ENCODE assay signal across 37 cellular contexts in genomic region chr2:47562548-47562947, GRCh38. TPM values are rescaled to one million over a fixed set of nuclear protein-coding genes. Genes with fewer than 3 reads are reported as not detected.
"Had no signal": no experiment of that assay in that cellular context is flagged by ENCODE, and none has a peak within 500 bp of the region (broad histone marks: within the 10 kb centered on the region; RNA-seq: fewer than 3 reads in every experiment).

No MANE protein-coding gene starts in this region.

- ATAC-seq: activated CD8-positive, alpha-beta T cell treated with anti-CD3 and anti-CD28 coated beads for 36 hours; activated naive CD8-positive, alpha-beta T cell treated with anti-CD3 and anti-CD28 coated beads, Interleukin-2, amount 50 U/mL, for 24 hours; activated T-cell treated with anti-CD3 and anti-CD28 coated beads, Interleukin-2, amount 50 U/mL, for 4 hours; activated T-cell treated with anti-CD3 and anti-CD28 coated beads, Interleukin-2, amount 50 U/mL, for 72 hours; activated T-helper 17 cell treated with anti-CD3 and anti-CD28 coated beads, Interleukin-2, amount 50 U/mL, for 72 hours had no signal

- H3K27me3 ChIP-seq: ascending aorta, cardiac muscle cell had no signal

- H3K36me3 ChIP-seq: ascending aorta, cardiac muscle cell had no signal

- H3K36me3 Mint-ChIP-seq: activated CD4-positive, alpha-beta memory T cell treated with anti-CD3 and anti-CD28 coated beads for 36 hours; activated naive CD4-positive, alpha-beta T cell treated with anti-CD3 and anti-CD28 coated beads, Interleukin-2, amount 10 ng/mL, durations not matched to agents 7 days and 5 days; activated naive CD4-positive, alpha-beta T cell treated with anti-CD3 and anti-CD28 coated beads, Interleukin-2, amount 50 U/mL, for 24 hours; activated naive CD8-positive, alpha-beta T cell treated with anti-CD3 and anti-CD28 coated beads, Interleukin-2, amount 10 ng/mL, durations not matched to agents 7 days and 5 days had no signal

- H3K4me1 Mint-ChIP-seq: activated B cell treated with CpG ODN at 0.5 μM for 24 hours; activated CD4-positive, alpha-beta T cell treated with anti-CD3 and anti-CD28 coated beads, Interleukin-2, amount 10 ng/mL, durations not matched to agents 24 days and 14 days; activated naive CD4-positive, alpha-beta T cell treated with anti-CD3 and anti-CD28 coated beads, Interleukin-2, amount 10 ng/mL, durations not matched to agents 7 days and 5 days; activated naive CD4-positive, alpha-beta T cell treated with anti-CD3 and anti-CD28 coated beads, Interleukin-2, amount 50 U/mL, for 24 hours; activated naive CD8-positive, alpha-beta T cell treated with anti-CD3 and anti-CD28 coated beads, Interleukin-2, amount 10 ng/mL, durations not matched to agents 7 days and 5 days; activated naive CD8-positive, alpha-beta T cell treated with anti-CD3 and anti-CD28 coated beads, Interleukin-2, amount 50 U/mL, for 24 hours; activated T-helper 17 cell treated with anti-CD3 and anti-CD28 coated beads, Interleukin-2, amount 50 U/mL, for 72 hours; central memory CD8-positive, alpha-beta T cell had no signal

- H3K9me3 ChIP-seq: ascending aorta had no signal

- DNase-seq: activated B cell treated with CpG ODN at 0.5 μM for 24 hours; activated CD4-positive, alpha-beta memory T cell treated with anti-CD3 and anti-CD28 coated beads for 36 hours; activated CD4-positive, alpha-beta T cell treated with anti-CD3 and anti-CD28 coated beads for 4 hours; activated CD4-positive, alpha-beta T cell treated with anti-CD3 and anti-CD28 coated beads, Interleukin-2, amount 10 ng/mL, durations not matched to agents 24 days and 14 days; activated CD4-positive, alpha-beta T cell treated with anti-CD3 and anti-CD28 coated beads, Interleukin-2, amount 50 U/mL, for 1 hour; activated CD4-positive, alpha-beta T cell treated with anti-CD3 and anti-CD28 coated beads, Interleukin-2, amount 50 U/mL, for 4 hours; activated CD4-positive, CD25-positive, alpha-beta regulatory T cell treated with anti-CD3 and anti-CD28 coated beads, Interleukin-2, amount 50 U/mL, for 72 hours; activated CD8-positive, alpha-beta memory T cell treated with anti-CD3 and anti-CD28 coated beads, Interleukin-2, amount 50 U/mL, for 4 hours; activated CD8-positive, alpha-beta T cell treated with anti-CD3 and anti-CD28 coated beads for 36 hours; activated gamma-delta T cell; activated naive CD4-positive, alpha-beta T cell treated with anti-CD3 and anti-CD28 coated beads, Interleukin-2, amount 10 ng/mL, durations not matched to agents 7 days and 5 days; activated naive CD4-positive, alpha-beta T cell treated with Interleukin-2 at 50 U/mL for 16 hours; activated naive CD8-positive, alpha-beta T cell treated with anti-CD3 and anti-CD28 coated beads, Interleukin-2, amount 10 ng/mL, durations not matched to agents 7 days and 5 days; activated naive CD8-positive, alpha-beta T cell treated with anti-CD3 and anti-CD28 coated beads, Interleukin-2, amount 50 U/mL, for 24 hours; activated T-cell treated with anti-CD3 and anti-CD28 coated beads for 4 hours; activated T-cell treated with anti-CD3 and anti-CD28 coated beads, Interleukin-2, amount 50 U/mL, for 1 hour; activated T-cell treated with anti-CD3 and anti-CD28 coated beads, Interleukin-2, amount 50 U/mL, for 4 hours; activated T-cell treated with anti-CD3 and anti-CD28 coated beads, Interleukin-2, amount 50 U/mL, for 72 hours; amygdala; anterior cingulate cortex; caudate nucleus; cerebellar nuclear complex; T-helper 1 cell; T-helper 2 cell; T-helper 9 cell had no signal

- H3K4me3 Mint-ChIP-seq: activated B cell treated with CpG ODN at 0.5 μM for 24 hours; activated CD4-positive, alpha-beta memory T cell treated with anti-CD3 and anti-CD28 coated beads for 36 hours; activated CD4-positive, alpha-beta T cell treated with anti-CD3 and anti-CD28 coated beads, Interleukin-2, amount 10 ng/mL, durations not matched to agents 24 days and 14 days; activated CD8-positive, alpha-beta T cell treated with anti-CD3 and anti-CD28 coated beads for 36 hours; activated naive CD4-positive, alpha-beta T cell treated with anti-CD3 and anti-CD28 coated beads, Interleukin-2, amount 10 ng/mL, durations not matched to agents 7 days and 5 days; activated naive CD4-positive, alpha-beta T cell treated with anti-CD3 and anti-CD28 coated beads, Interleukin-2, amount 50 U/mL, for 24 hours; activated naive CD8-positive, alpha-beta T cell; activated naive CD8-positive, alpha-beta T cell treated with anti-CD3 and anti-CD28 coated beads, Interleukin-2, amount 10 ng/mL, durations not matched to agents 7 days and 5 days; activated naive CD8-positive, alpha-beta T cell treated with anti-CD3 and anti-CD28 coated beads, Interleukin-2, amount 50 U/mL, for 24 hours; activated T-cell treated with anti-CD3 and anti-CD28 coated beads, Interleukin-2, amount 50 U/mL, for 4 hours; activated T-cell treated with anti-CD3 and anti-CD28 coated beads, Interleukin-2, amount 50 U/mL, for 72 hours; activated T-helper 1 cell treated with anti-CD3 and anti-CD28 coated beads, Interleukin-12 subunit alpha, Interleukin-12 subunit beta, Interleukin-2, Interleukin-4 antibody, amounts not matched to agents 30 ng/mL and 10 ng/mL and 1 ng/mL, durations not matched to agents 14 hours and 24 hours and 36 hours; activated T-helper 17 cell treated with anti-CD3 and anti-CD28 coated beads, Interleukin-2, amount 50 U/mL, for 72 hours; brain; central memory CD8-positive, alpha-beta T cell; T-helper 1 cell treated with Interleukin-12 subunit alpha and Interleukin-12 subunit beta and Interleukin-4 antibody, amounts not matched to agents 30 μg/mL and 1 μg/mL, for 36 hours; T-helper 2 cell treated with Interferon-gamma antibody and Interleukin-4, amounts not matched to agents 5 μg/mL and 100 μg/mL, for 36 hours had no signal

- H3K27ac ChIP-seq: ascending aorta, cardiac muscle cell, VCaP had no signal

- H3K4me3 ChIP-seq: ascending aorta, cardiac muscle cell had no signal

- H3K27ac Mint-ChIP-seq: activated B cell treated with CpG ODN at 0.5 μM for 24 hours; activated CD4-positive, alpha-beta memory T cell treated with anti-CD3 and anti-CD28 coated beads for 36 hours; activated CD4-positive, alpha-beta T cell treated with anti-CD3 and anti-CD28 coated beads, Interleukin-2, amount 10 ng/mL, durations not matched to agents 24 days and 14 days; activated CD8-positive, alpha-beta T cell treated with anti-CD3 and anti-CD28 coated beads for 36 hours; activated naive CD4-positive, alpha-beta T cell treated with anti-CD3 and anti-CD28 coated beads, Interleukin-2, amount 10 ng/mL, durations not matched to agents 7 days and 5 days; activated naive CD4-positive, alpha-beta T cell treated with anti-CD3 and anti-CD28 coated beads, Interleukin-2, amount 50 U/mL, for 24 hours; activated naive CD8-positive, alpha-beta T cell; activated naive CD8-positive, alpha-beta T cell treated with anti-CD3 and anti-CD28 coated beads, Interleukin-2, amount 10 ng/mL, durations not matched to agents 7 days and 5 days; activated naive CD8-positive, alpha-beta T cell treated with anti-CD3 and anti-CD28 coated beads, Interleukin-2, amount 50 U/mL, for 24 hours; activated T-cell treated with anti-CD3 and anti-CD28 coated beads, Interleukin-2, amount 50 U/mL, for 72 hours; activated T-helper 1 cell treated with anti-CD3 and anti-CD28 coated beads, Interleukin-12 subunit alpha, Interleukin-12 subunit beta, Interleukin-2, Interleukin-4 antibody, amounts not matched to agents 30 ng/mL and 10 ng/mL and 1 ng/mL, durations not matched to agents 14 hours and 24 hours and 36 hours; activated T-helper 17 cell treated with anti-CD3 and anti-CD28 coated beads, Interleukin-2, amount 50 U/mL, for 72 hours; brain; T-helper 1 cell treated with Interleukin-12 subunit alpha and Interleukin-12 subunit beta and Interleukin-4 antibody, amounts not matched to agents 30 μg/mL and 1 μg/mL, for 36 hours; T-helper 2 cell treated with Interferon-gamma antibody and Interleukin-4, amounts not matched to agents 5 μg/mL and 100 μg/mL, for 36 hours had no signal

- H3K4me1 ChIP-seq: ascending aorta had no signal

- H3K9me3 Mint-ChIP-seq: activated B cell treated with CpG ODN at 0.5 μM for 24 hours; activated CD4-positive, alpha-beta memory T cell treated with anti-CD3 and anti-CD28 coated beads for 36 hours; activated CD4-positive, alpha-beta T cell treated with anti-CD3 and anti-CD28 coated beads, Interleukin-2, amount 10 ng/mL, durations not matched to agents 24 days and 14 days; activated CD8-positive, alpha-beta T cell treated with anti-CD3 and anti-CD28 coated beads for 36 hours; activated naive CD4-positive, alpha-beta T cell treated with anti-CD3 and anti-CD28 coated beads, Interleukin-2, amount 10 ng/mL, durations not matched to agents 7 days and 5 days; activated naive CD4-positive, alpha-beta T cell treated with anti-CD3 and anti-CD28 coated beads, Interleukin-2, amount 50 U/mL, for 24 hours; activated naive CD8-positive, alpha-beta T cell treated with anti-CD3 and anti-CD28 coated beads, Interleukin-2, amount 10 ng/mL, durations not matched to agents 7 days and 5 days; activated naive CD8-positive, alpha-beta T cell treated with anti-CD3 and anti-CD28 coated beads, Interleukin-2, amount 50 U/mL, for 24 hours; activated T-cell treated with anti-CD3 and anti-CD28 coated beads, Interleukin-2, amount 50 U/mL, for 4 hours; activated T-cell treated with anti-CD3 and anti-CD28 coated beads, Interleukin-2, amount 50 U/mL, for 72 hours; activated T-helper 1 cell treated with anti-CD3 and anti-CD28 coated beads, Interleukin-12 subunit alpha, Interleukin-12 subunit beta, Interleukin-2, Interleukin-4 antibody, amounts not matched to agents 30 ng/mL and 10 ng/mL and 1 ng/mL, durations not matched to agents 14 hours and 24 hours and 36 hours; activated T-helper 17 cell treated with anti-CD3 and anti-CD28 coated beads, Interleukin-2, amount 50 U/mL, for 72 hours; brain; central memory CD8-positive, alpha-beta T cell; T-helper 1 cell treated with Interleukin-12 subunit alpha and Interleukin-12 subunit beta and Interleukin-4 antibody, amounts not matched to agents 30 μg/mL and 1 μg/mL, for 36 hours; T-helper 2 cell treated with Interferon-gamma antibody and Interleukin-4, amounts not matched to agents 5 μg/mL and 100 μg/mL, for 36 hours had no signal

RNA-seq across cellular contexts. Expression of gene KCNK12, which starts 8.2 kb away (rescaled TPM):
- total RNA-seq: ascending aorta, chondrocyte had no signal
